In the genomic region with DNA sequence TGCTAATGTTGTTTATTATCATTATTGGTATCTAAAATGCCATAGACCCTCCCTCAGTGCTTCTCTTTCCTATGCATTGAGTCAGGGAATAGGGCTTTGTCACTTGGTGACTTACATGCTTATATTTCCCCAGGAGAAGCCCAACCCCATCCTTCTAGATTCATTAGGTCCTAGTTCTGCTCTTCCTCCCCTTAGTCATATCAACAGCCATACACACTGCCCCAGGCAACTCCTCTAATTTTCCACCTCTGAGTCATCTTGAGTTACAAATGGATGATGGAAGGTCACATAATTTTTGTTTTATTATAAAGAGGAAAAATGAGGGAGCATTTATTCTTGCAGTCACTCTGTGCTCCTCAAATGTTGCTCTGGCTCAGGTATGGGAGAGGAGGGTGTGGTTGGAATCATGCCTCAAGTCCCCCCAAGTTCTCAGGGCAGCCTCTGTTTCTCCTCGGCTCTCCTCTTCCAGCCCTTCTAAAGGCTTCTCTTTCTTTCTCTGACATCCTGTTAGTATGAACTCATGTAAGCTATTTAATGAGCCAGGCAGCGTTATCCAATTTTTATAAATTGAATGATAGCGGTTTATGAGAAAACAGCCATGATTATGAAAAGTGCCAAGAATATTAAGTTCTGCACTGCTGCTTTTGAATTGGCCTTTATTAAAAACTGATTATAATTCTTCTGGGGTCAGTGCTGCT, we compare ENCODE assay signal across 1 cellular context.
TF ChIP-seq lines count a peak whose summit lies in the region.

No MANE protein-coding gene starts in this region.

TF ChIP-seq in SK-N-SH treated with all-trans-retinoic acid at 6 μM for 48 hours, 23 proteins besides CTCF, POLR2A, EP300 and RAD21 (continued from another document):
- TF ChIP-seq, protein P1, sequence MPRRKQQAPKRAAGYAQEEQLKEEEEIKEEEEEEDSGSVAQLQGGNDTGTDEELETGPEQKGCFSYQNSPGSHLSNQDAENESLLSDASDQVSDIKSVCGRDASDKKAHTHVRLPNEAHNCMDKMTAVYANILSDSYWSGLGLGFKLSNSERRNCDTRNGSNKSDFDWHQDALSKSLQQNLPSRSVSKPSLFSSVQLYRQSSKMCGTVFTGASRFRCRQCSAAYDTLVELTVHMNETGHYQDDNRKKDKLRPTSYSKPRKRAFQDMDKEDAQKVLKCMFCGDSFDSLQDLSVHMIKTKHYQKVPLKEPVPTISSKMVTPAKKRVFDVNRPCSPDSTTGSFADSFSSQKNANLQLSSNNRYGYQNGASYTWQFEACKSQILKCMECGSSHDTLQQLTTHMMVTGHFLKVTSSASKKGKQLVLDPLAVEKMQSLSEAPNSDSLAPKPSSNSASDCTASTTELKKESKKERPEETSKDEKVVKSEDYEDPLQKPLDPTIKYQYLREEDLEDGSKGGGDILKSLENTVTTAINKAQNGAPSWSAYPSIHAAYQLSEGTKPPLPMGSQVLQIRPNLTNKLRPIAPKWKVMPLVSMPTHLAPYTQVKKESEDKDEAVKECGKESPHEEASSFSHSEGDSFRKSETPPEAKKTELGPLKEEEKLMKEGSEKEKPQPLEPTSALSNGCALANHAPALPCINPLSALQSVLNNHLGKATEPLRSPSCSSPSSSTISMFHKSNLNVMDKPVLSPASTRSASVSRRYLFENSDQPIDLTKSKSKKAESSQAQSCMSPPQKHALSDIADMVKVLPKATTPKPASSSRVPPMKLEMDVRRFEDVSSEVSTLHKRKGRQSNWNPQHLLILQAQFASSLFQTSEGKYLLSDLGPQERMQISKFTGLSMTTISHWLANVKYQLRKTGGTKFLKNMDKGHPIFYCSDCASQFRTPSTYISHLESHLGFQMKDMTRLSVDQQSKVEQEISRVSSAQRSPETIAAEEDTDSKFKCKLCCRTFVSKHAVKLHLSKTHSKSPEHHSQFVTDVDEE (CRISPR knock-in tag; IDR thresholded peaks at IDR 0.05): no peak
